ENCODE assay signal across 29 cellular contexts in genomic region chr17:57375770-57376181, GRCh38.
DNase-seq lines count a peak whose midpoint lies in the region; ATAC-seq, FAIRE-seq and TF ChIP-seq lines count a peak whose summit lies in the region.
"Had no signal": no experiment of that assay in that cellular context is flagged by ENCODE, and none has a peak within 500 bp of the region (broad histone marks: within the 10 kb centered on the region; RNA-seq: fewer than 3 reads in every experiment).

No MANE protein-coding gene starts in this region.

- no peak overlapping the region for H2AFZ ChIP-seq in H1 (ENCODE audit: low read length)

- H3K4me3 Mint-ChIP-seq in nephron = no peak overlapping the region
- H3K4me3 Mint-ChIP-seq: activated naive CD8-positive, alpha-beta T cell treated with anti-CD3 and anti-CD28 coated beads, Interleukin-2, amount 10 ng/mL, durations not matched to agents 7 days and 5 days; activated T-helper 17 cell treated with anti-CD3 and anti-CD28 coated beads, Interleukin-2, amount 50 U/mL, for 72 hours; naive thymus-derived CD4-positive, alpha-beta T cell; stimulated activated naive CD8-positive, alpha-beta T cell treated with anti-CD3 and anti-CD28 coated beads, Interleukin-15, Interleukin-2, amounts not matched to agents 100 ng/mL and 50 ng/mL, for 24 hours had no signal

- TF ChIP-seq CTCF in right atrium auricular region (IDR thresholded peaks at IDR 0.05) (no peak), H1 (IDR thresholded peaks at IDR 0.05; ENCODE audit: control extremely low read depth in 1 of 3, insufficient read depth in 1 of 3, low read depth in 1 of 3, low read length in 3 of 3) (no peak), nephron (IDR thresholded peaks at IDR 0.05; ENCODE audit: unreplicated experiment in 3 of 3) (no peak)

- H3K23me2 ChIP-seq in H1 (ENCODE audit: low read depth, low read length) = no peaks in the 10 kb centered on the region

- no peak overlapping the region for H2BK12ac ChIP-seq in H1 (ENCODE audit: low read depth, low read length)

- H3K14ac ChIP-seq in H1 (ENCODE audit: insufficient read length) = no peak overlapping the region

- H2BK15ac ChIP-seq in H1 (ENCODE audit: low read length) = no peak overlapping the region

- no peak overlapping the region for H2BK120ac ChIP-seq in H1 (replicated peaks; ENCODE audit: low read depth, low read length)

- no peak overlapping the region for H3K4me2 ChIP-seq in H1 (ENCODE audit: insufficient read depth in 1 of 2, low read depth in 2 of 2, low read length in 2 of 2)
- H3K4me2 ChIP-seq: BLaER1 had no signal

- peaks cover 0 to 10% of the 10 kb centered on the region in 2 donors for H3K9me3 ChIP-seq in right atrium auricular region
- peaks cover 3 to 5% of the 10 kb centered on the region in 2 experiments; a peak in 1 of 4 replicates for H3K9me3 ChIP-seq in H1 (ENCODE audit: insufficient read depth in 2 of 2, low read depth in 1 of 2, low read length in 1 of 2)
- H3K9me3 ChIP-seq: HAP-1, transverse colon had no signal

- peak overlapping the region; percentile 10 for H4K5ac ChIP-seq in H1 (ENCODE audit: insufficient read length, low read depth, low read length)

- H3K36me3 ChIP-seq in right atrium auricular region (no peaks in the 10 kb centered on the region), H1 (ENCODE audit: control insufficient read depth in 2 of 4, insufficient read depth in 4 of 4, low read length in 3 of 4) (peaks cover 0 to 2% (median 0%) of the 10 kb centered on the region in 4 experiments; a peak in 4 of 8 replicates)
- H3K36me3 ChIP-seq: brain microvascular endothelial cell, transverse colon had no signal

- TF ChIP-seq EP300 in H1 (IDR thresholded peaks at IDR 0.05; ENCODE audit: borderline replicate concordance in 1 of 2, low read depth in 2 of 2, low read length in 2 of 2) = no peak

- H3K27ac ChIP-seq in right atrium auricular region (no peak overlapping the region), H1 (ENCODE audit: low read depth, low read length) (no peak overlapping the region)
- H3K27ac ChIP-seq: BLaER1, brain microvascular endothelial cell, transverse colon had no signal

- H3K79me2 ChIP-seq in H1 (ENCODE audit: control insufficient read depth in 1 of 2, insufficient read depth in 2 of 2, low read length in 2 of 2) = peaks cover 0 to 13% of the 10 kb centered on the region in 2 experiments; a peak in 3 of 4 replicates

- H3K18ac ChIP-seq in H1 (ENCODE audit: extremely low read depth, low read length) = no peak overlapping the region

- H3K4me1 Mint-ChIP-seq in nephron = peaks cover 23% of the 10 kb centered on the region

- H3K4ac ChIP-seq in H1 (replicated peaks; ENCODE audit: insufficient read length, low read depth, low read length) = no peak overlapping the region

- H3K27me3 ChIP-seq in right atrium auricular region (no peaks in the 10 kb centered on the region), H1 (replicated peaks in 1 of 4; ENCODE audit: control insufficient read depth in 3 of 4, extremely low read depth in 1 of 4, insufficient read depth in 3 of 4, low read length in 3 of 4) (no peaks in the 10 kb centered on the region)
- H3K27me3 ChIP-seq: BLaER1, brain microvascular endothelial cell, transverse colon had no signal

- H4K20me1 ChIP-seq in H1 (replicated peaks in 1 of 2; ENCODE audit: control insufficient read depth in 1 of 2, insufficient read depth in 2 of 2, low read length in 2 of 2) = no peaks in the 10 kb centered on the region

- ATAC-seq in left cardiac atrium (peak; percentile 13 to 71), GM19452 (IDR thresholded peaks at IDR 0.05; ENCODE audit: unreplicated experiment) (no peak), sciatic nerve (no peak), GM18870 (IDR thresholded peaks at IDR 0.05; ENCODE audit: unreplicated experiment) (no peak)
- ATAC-seq: activated T-helper 17 cell treated with anti-CD3 and anti-CD28 coated beads, Interleukin-2, amount 50 U/mL, for 72 hours; naive thymus-derived CD4-positive, alpha-beta T cell had no signal

- TF ChIP-seq POLR2A in H1 (IDR thresholded peaks at IDR 0.05; ENCODE audit: control extremely low read depth in 1 of 2, low read depth in 2 of 2, low read length in 2 of 2) = no peak

- CTCF ChIA-PET in H1 (lab: Charles Lee; ENCODE audit: partially characterized antibody) = interaction anchor here (0.6 to 2.0 kb wide), 3 partner anchors 28 to 218 kb away, joined by 3 to 7 read pairs (median 3); no protein-coding TSS in a partner anchor

- H2BK20ac ChIP-seq in H1 (ENCODE audit: low read length) = no peak overlapping the region

- peak overlapping the region in 2 of 3 experiments; percentile 47 to 67 for H3K27ac Mint-ChIP-seq in nephron
- H3K27ac Mint-ChIP-seq: activated naive CD8-positive, alpha-beta T cell treated with anti-CD3 and anti-CD28 coated beads, Interleukin-2, amount 10 ng/mL, durations not matched to agents 7 days and 5 days; activated T-helper 17 cell treated with anti-CD3 and anti-CD28 coated beads, Interleukin-2, amount 50 U/mL, for 72 hours; naive thymus-derived CD4-positive, alpha-beta T cell; stimulated activated naive CD8-positive, alpha-beta T cell treated with anti-CD3 and anti-CD28 coated beads, Interleukin-15, Interleukin-2, amounts not matched to agents 100 ng/mL and 50 ng/mL, for 24 hours had no signal

- no peak overlapping the region for H3K56ac ChIP-seq in H1 (replicated peaks; ENCODE audit: insufficient read length, low read depth, low read length)

- H4K91ac ChIP-seq in H1 (replicated peaks; ENCODE audit: insufficient read length, low read length) = peak overlapping the region; percentile 52

- no peak overlapping the region for H4K8ac ChIP-seq in H1 (ENCODE audit: extremely low read depth, insufficient read depth, low read length)

- no peaks in the 10 kb centered on the region for H3K27me3 Mint-ChIP-seq in nephron (ENCODE audit: low read depth)
- H3K27me3 Mint-ChIP-seq: activated T-helper 17 cell treated with anti-CD3 and anti-CD28 coated beads, Interleukin-2, amount 50 U/mL, for 72 hours; naive thymus-derived CD4-positive, alpha-beta T cell; stimulated activated naive CD8-positive, alpha-beta T cell treated with anti-CD3 and anti-CD28 coated beads, Interleukin-15, Interleukin-2, amounts not matched to agents 100 ng/mL and 50 ng/mL, for 24 hours had no signal

- 80% methylated on average over 12 of the region's 12 CpGs; no CpG with 5 or more reads in 1 of the 2 experiments for WGBS in H1 (ENCODE audit: extremely low coverage in 1 of 2, insufficient coverage in 1 of 2, insufficient read length in 1 of 2, insufficient replicate concordance in 2 of 2, low coverage in 1 of 2, low lambda C conversion rate in 2 of 2, missing lambda C conversion rate in 1 of 2), 2 experiments

- peaks cover 0 to 33% of the 10 kb centered on the region in 2 donors for H3K4me1 ChIP-seq in right atrium auricular region
- H3K4me1 ChIP-seq in H1 (replicated peaks in 1 of 4; ENCODE audit: control insufficient read depth in 3 of 4, insufficient read depth in 4 of 4, low read length in 3 of 4) = peaks cover 5 to 20% (median 17%) of the 10 kb centered on the region in 4 experiments; a peak in 6 of 7 replicates

- no peak for FAIRE-seq in H1 (lab: Jason Lieb, UNC)
- FAIRE-seq: HTR-8/SVneo, TTC549 had no signal

- intact Hi-C loops in left cardiac atrium (cut with DNase I) = no loop called here
- intact Hi-C loops in sciatic nerve (cut with DNase I) = no loop called here

- H3K9me3 Mint-ChIP-seq in nephron = peaks cover 10% of the 10 kb centered on the region
- H3K9me3 Mint-ChIP-seq: activated T-helper 17 cell treated with anti-CD3 and anti-CD28 coated beads, Interleukin-2, amount 50 U/mL, for 72 hours had no signal

- no peak for TF ChIP-seq RAD21 in H1 (IDR thresholded peaks at IDR 0.05 in 1 of 2, conservative IDR thresholded peaks at IDR 0.05 in 1 of 2; ENCODE audit: low read depth in 2 of 2, low read length in 2 of 2)

- H2BK5ac ChIP-seq in H1 (ENCODE audit: low read depth, low read length) = no peak overlapping the region

- H3K36me3 Mint-ChIP-seq in nephron (ENCODE audit: low read depth) = peaks cover 45% of the 10 kb centered on the region

- POLR2A ChIA-PET in H1 (lab: Charles Lee; ENCODE audit: partially characterized antibody) = interaction anchor here (1.2 to 1.5 kb wide), 2 partner anchors 9 to 15 kb away, joined by 3 read pairs; no protein-coding TSS in a partner anchor

- H3K4me3 ChIP-seq in right atrium auricular region (no peak overlapping the region), H1 (ENCODE audit: extremely low read depth in 1 of 4, insufficient read depth in 2 of 4, low read depth in 3 of 4, low read length in 4 of 4) (no peak overlapping the region)
- H3K4me3 ChIP-seq: BLaER1, HAP-1, skin epidermis, transverse colon had no signal

- DNase-seq in left cardiac atrium = no peak
- DNase-seq in right atrium auricular region (ENCODE audit: low spot score) = no peak
- DNase-seq in H1 (ENCODE audit: low read depth in 1 of 2, low spot score in 2 of 2) = no peak
- DNase-seq in T-helper 9 cell = no peak
- DNase-seq in sciatic nerve (ENCODE audit: low spot score) = no peak
- DNase-seq: activated CD4-positive, alpha-beta T cell treated with anti-CD3 and anti-CD28 coated beads for 4 hours; activated naive CD8-positive, alpha-beta T cell treated with anti-CD3 and anti-CD28 coated beads, Interleukin-2, amount 10 ng/mL, durations not matched to agents 7 days and 5 days; brain microvascular endothelial cell; cortex of kidney; Kasumi-1; mesenchymal stem cell; naive thymus-derived CD4-positive, alpha-beta T cell; NCI-H1105; NCI-H2029 treated with DMSO at 0.1 percent for 48 hours; NCI-H510A; RPMI8226; stimulated activated CD4-positive, alpha-beta T cell treated with anti-CD3 and anti-CD28 coated beads, Interleukin-2, amount 100 ng/mL, for 48 hours; SW 1271; transverse colon had no signal

- H3K9ac ChIP-seq in H1 (replicated peaks in 1 of 4; ENCODE audit: extremely low read depth in 1 of 4, low read depth in 3 of 4, low read length in 3 of 4) = no peak overlapping the region
- H3K9ac ChIP-seq: BLaER1 had no signal

- H2AK5ac ChIP-seq in H1 (ENCODE audit: low read depth, low read length) = no peak overlapping the region

- H3K23ac ChIP-seq in H1 (ENCODE audit: insufficient read length) = no peak overlapping the region

- H3K79me1 ChIP-seq in H1 (ENCODE audit: low read depth, low read length) = peaks cover 4% of the 10 kb centered on the region; the same call in 1 of the 2 replicates

TF ChIP-seq in H1, 55 proteins besides CTCF, POLR2A, EP300 and RAD21 (continues in another document):
- TF ChIP-seq SP2 (IDR thresholded peaks at IDR 0.05; ENCODE audit: low read length) (no peak), SAP30 (IDR thresholded peaks at IDR 0.05; ENCODE audit: insufficient read depth, insufficient replicate concordance, low read length) (no peak), CHD1 (IDR thresholded peaks at IDR 0.05; ENCODE audit: low read depth, low read length) (no peak), SIX5 (IDR thresholded peaks at IDR 0.05; ENCODE audit: low read depth, low read length) (no peak), GABPA (IDR thresholded peaks at IDR 0.05; ENCODE audit: borderline replicate concordance, insufficient read depth, low read length) (no peak), RBBP5 (IDR thresholded peaks at IDR 0.05; ENCODE audit: borderline replicate concordance, low read depth, low read length) (no peak), TAF1 (IDR thresholded peaks at IDR 0.05; ENCODE audit: low read depth, low read length) (no peak)

Comparison
In these comparisons a context has a peak if more than half of its experiments do, and no peak if none do; other contexts are left out.
1. ATAC-seq: peak in left cardiac atrium (2 of 2); none in GM19452 (single experiment), sciatic nerve (single experiment) and GM18870 (single experiment).